Comparison of ENCODE assay signal across 12 cellular contexts in genomic region chr15:97521894-97522293, GRCh38.
DNase-seq lines count a peak whose midpoint lies in the region; ATAC-seq and TF ChIP-seq lines count a peak whose summit lies in the region.
"Had no signal": no experiment of that assay in that cellular context is flagged by ENCODE, and none has a peak within 500 bp of the region (broad histone marks: within the 10 kb centered on the region; RNA-seq: fewer than 3 reads in every experiment).

No MANE protein-coding gene starts in this region.

- no peak overlapping the region for H3K27ac Mint-ChIP-seq in activated naive CD8-positive, alpha-beta T cell treated with anti-CD3 and anti-CD28 coated beads, Interleukin-2, amount 50 U/mL, for 24 hours
- H3K27ac Mint-ChIP-seq: activated naive CD4-positive, alpha-beta T cell treated with anti-CD3 and anti-CD28 coated beads, Interleukin-2, amount 10 ng/mL, durations not matched to agents 7 days and 5 days; CD4-positive, alpha-beta T cell had no signal

- H3K9me3 ChIP-seq in heart left ventricle = no peaks in the 10 kb centered on the region

- H3K4me1 ChIP-seq in heart left ventricle = peaks cover 0 to 4% (median 0%) of the 10 kb centered on the region in 12 donors

- H3K27me3 ChIP-seq in heart left ventricle = no peaks in the 10 kb centered on the region

- peak; percentile 12 for DNase-seq in HCEC 1CT
- DNase-seq in anterior cingulate cortex (lab: John Stamatoyannopoulos, UW) = peak in 46 of 58 donors; percentile 6 to 80 (median 38)
- peak; percentile 67 to 86 (median 70) for DNase-seq in heart left ventricle
- peak; percentile 17 for DNase-seq in renal cortical epithelial cell (ENCODE audit: low read depth)
- DNase-seq in sciatic nerve (ENCODE audit: low spot score) = no peak
- DNase-seq in activated naive CD8-positive, alpha-beta T cell treated with anti-CD3 and anti-CD28 coated beads, Interleukin-2, amount 50 U/mL, for 24 hours = no peak
- DNase-seq in DMS153 (lab: John Stamatoyannopoulos, UW) = no peak
- DNase-seq: activated CD4-positive, alpha-beta T cell treated with anti-CD3 and anti-CD28 coated beads for 48 hours; activated naive CD4-positive, alpha-beta T cell treated with anti-CD3 and anti-CD28 coated beads, Interleukin-2, amount 10 ng/mL, durations not matched to agents 7 days and 5 days; CD4-positive, alpha-beta T cell; stimulated activated naive CD4-positive, alpha-beta T cell had no signal

- TF ChIP-seq POLR2A in heart left ventricle (IDR thresholded peaks at IDR 0.05) = no peak

- H3K36me3 ChIP-seq in heart left ventricle = no peaks in the 10 kb centered on the region

- H3K27me3 Mint-ChIP-seq in activated naive CD8-positive, alpha-beta T cell treated with anti-CD3 and anti-CD28 coated beads, Interleukin-2, amount 50 U/mL, for 24 hours = peaks cover 2% of the 10 kb centered on the region
- H3K27me3 Mint-ChIP-seq: activated naive CD4-positive, alpha-beta T cell treated with anti-CD3 and anti-CD28 coated beads, Interleukin-2, amount 10 ng/mL, durations not matched to agents 7 days and 5 days; CD4-positive, alpha-beta T cell had no signal

- no peak for TF ChIP-seq CTCF in heart left ventricle (IDR thresholded peaks at IDR 0.05)

- peak; percentile 94 to 97 (median 96) for ATAC-seq in heart left ventricle
- ATAC-seq in sciatic nerve = no peak
- ATAC-seq in HG02870 (IDR thresholded peaks at IDR 0.05; ENCODE audit: unreplicated experiment) = no peak
- ATAC-seq in activated naive CD8-positive, alpha-beta T cell treated with anti-CD3 and anti-CD28 coated beads, Interleukin-2, amount 50 U/mL, for 24 hours = no peak

- H3K4me3 Mint-ChIP-seq in activated naive CD8-positive, alpha-beta T cell treated with anti-CD3 and anti-CD28 coated beads, Interleukin-2, amount 50 U/mL, for 24 hours = no peak overlapping the region
- H3K4me3 Mint-ChIP-seq: activated naive CD4-positive, alpha-beta T cell treated with anti-CD3 and anti-CD28 coated beads, Interleukin-2, amount 10 ng/mL, durations not matched to agents 7 days and 5 days; CD4-positive, alpha-beta T cell had no signal

- peak overlapping the region; percentile 21 to 56 (median 42) for H3K4me3 ChIP-seq in heart left ventricle

- peak overlapping the region; percentile 59 to 90 (median 78) for H3K27ac ChIP-seq in heart left ventricle

- H3K4me1 Mint-ChIP-seq in activated naive CD8-positive, alpha-beta T cell treated with anti-CD3 and anti-CD28 coated beads, Interleukin-2, amount 50 U/mL, for 24 hours = no peaks in the 10 kb centered on the region
- H3K4me1 Mint-ChIP-seq: activated naive CD4-positive, alpha-beta T cell treated with anti-CD3 and anti-CD28 coated beads, Interleukin-2, amount 10 ng/mL, durations not matched to agents 7 days and 5 days had no signal

- WGBS in heart left ventricle, 4 donors = 4 to 6% (median 5%) methylated on average over 6 of the region's 6 CpGs

- no peaks in the 10 kb centered on the region for H3K36me3 Mint-ChIP-seq in activated naive CD8-positive, alpha-beta T cell treated with anti-CD3 and anti-CD28 coated beads, Interleukin-2, amount 50 U/mL, for 24 hours (ENCODE audit: low read depth)
- H3K36me3 Mint-ChIP-seq: activated naive CD4-positive, alpha-beta T cell treated with anti-CD3 and anti-CD28 coated beads, Interleukin-2, amount 10 ng/mL, durations not matched to agents 7 days and 5 days had no signal

- intact Hi-C loops in heart left ventricle (cut with DNase I) (loop anchor here in 2 of 10 donors (5.0 to 10.0 kb wide), 2 partner anchors 60 to 173 kb away; no protein-coding TSS in a partner anchor), sciatic nerve (cut with DNase I) (no loop called here)

- H3K9me3 Mint-ChIP-seq in activated naive CD8-positive, alpha-beta T cell treated with anti-CD3 and anti-CD28 coated beads, Interleukin-2, amount 50 U/mL, for 24 hours = no peaks in the 10 kb centered on the region

Comparison
In these comparisons a context has a peak if more than half of its experiments do, and no peak if none do; other contexts are left out.
1. DNase-seq: peak in HCEC 1CT (single experiment), anterior cingulate cortex (46 of 58), heart left ventricle (5 of 5) and renal cortical epithelial cell (single experiment); none in sciatic nerve (single experiment), activated naive CD8-positive, alpha-beta T cell treated with anti-CD3 and anti-CD28 coated beads, Interleukin-2, amount 50 U/mL, for 24 hours (single experiment) and DMS153 (single experiment).
2. ATAC-seq: peak in heart left ventricle (4 of 4); none in sciatic nerve (single experiment), HG02870 (single experiment) and activated naive CD8-positive, alpha-beta T cell treated with anti-CD3 and anti-CD28 coated beads, Interleukin-2, amount 50 U/mL, for 24 hours (single experiment).